20 cellular contexts compared by ENCODE assay signal in genomic region chr3:129433565-129433964, GRCh38. TPM values are rescaled to one million over a fixed set of nuclear protein-coding genes. Genes with fewer than 3 reads are reported as not detected.
A peak's percentile ranks its signal among the peaks of the same experiment; 100 is the strongest.
DNase-seq lines count a peak whose midpoint lies in the region; ATAC-seq and TF ChIP-seq lines count a peak whose summit lies in the region.
"Had no signal": no experiment of that assay in that cellular context is flagged by ENCODE, and none has a peak within 500 bp of the region (broad histone marks: within the 10 kb centered on the region; RNA-seq: fewer than 3 reads in every experiment).

No MANE protein-coding gene starts in this region.

- CTCF ChIA-PET in activated naive CD4-positive, alpha-beta T cell treated with anti-CD3 and anti-CD28 coated beads for 36 hours (lab: Charles Lee), result interaction anchor here (1.7 kb wide), 1 partner anchor 34 kb away, joined by 4 read pairs; no protein-coding TSS in a partner anchor
- CTCF ChIA-PET in activated B cell treated with CpG ODN at 0.5 μM for 24 hours (lab: Charles Lee), result interaction anchor here (2.3 kb wide), 1 partner anchor 50 kb away, joined by 9 read pairs; no protein-coding TSS in a partner anchor
- CTCF ChIA-PET in HEK293T (lab: Yijun Ruan, JAX), result no interaction called here

- H3K9me3 Mint-ChIP-seq in activated naive CD4-positive, alpha-beta T cell treated with anti-CD3 and anti-CD28 coated beads, Interleukin-2, amount 50 U/mL, for 24 hours, result no peaks in the 10 kb centered on the region
- no peaks in the 10 kb centered on the region for H3K9me3 Mint-ChIP-seq in activated naive CD4-positive, alpha-beta T cell treated with anti-CD3 and anti-CD28 coated beads for 36 hours
- H3K9me3 Mint-ChIP-seq in activated B cell treated with CpG ODN at 0.5 μM for 24 hours (no peaks in the 10 kb centered on the region), memory B cell (no peaks in the 10 kb centered on the region)
- H3K9me3 Mint-ChIP-seq: CD4-positive, alpha-beta T cell had no signal

- H3K27ac Mint-ChIP-seq in activated naive CD4-positive, alpha-beta T cell treated with anti-CD3 and anti-CD28 coated beads, Interleukin-2, amount 50 U/mL, for 24 hours, result peak overlapping the region; percentile 59
- no peak overlapping the region for H3K27ac Mint-ChIP-seq in activated naive CD4-positive, alpha-beta T cell treated with anti-CD3 and anti-CD28 coated beads for 36 hours
- H3K27ac Mint-ChIP-seq in activated B cell treated with CpG ODN at 0.5 μM for 24 hours (peak overlapping the region; percentile 84), memory B cell (peak overlapping the region; percentile 63)
- H3K27ac Mint-ChIP-seq: CD4-positive, alpha-beta T cell had no signal

- DNase-seq in activated naive CD4-positive, alpha-beta T cell treated with anti-CD3 and anti-CD28 coated beads for 36 hours, result no peak
- no peak for DNase-seq in activated B cell treated with CpG ODN at 0.5 μM for 24 hours
- DNase-seq in memory B cell (ENCODE audit: low spot score in 2 of 2), result no peak
- no peak for DNase-seq in HEK293T (ENCODE audit: extremely low spot score)
- DNase-seq in NCI-H2227 (lab: John Stamatoyannopoulos, UW; ENCODE audit: unreplicated experiment), result no peak
- DNase-seq: Caco-2; CD4-positive, alpha-beta T cell; DMS153; GOT3; KBM-7; NCI-H1417; NCI-H187 treated with DMSO at 0.1 percent for 48 hours; NCI-H345; NCI-H524 treated with DMSO at 0.1 percent for 48 hours; PC-3 had no signal

- POLR2A ChIA-PET in activated B cell treated with CpG ODN at 0.5 μM for 24 hours (lab: Charles Lee) (no interaction called here), HEK293T (lab: Yijun Ruan, JAX) (no interaction called here)

- TF ChIP-seq CTCF in activated B cell treated with CpG ODN at 0.5 μM for 24 hours (IDR thresholded peaks at IDR 0.05), result no peak

- H3K4me1 Mint-ChIP-seq in activated naive CD4-positive, alpha-beta T cell treated with anti-CD3 and anti-CD28 coated beads, Interleukin-2, amount 50 U/mL, for 24 hours, result peaks cover 60% of the 10 kb centered on the region
- peaks cover 59% of the 10 kb centered on the region for H3K4me1 Mint-ChIP-seq in activated naive CD4-positive, alpha-beta T cell treated with anti-CD3 and anti-CD28 coated beads for 36 hours (ENCODE audit: low read depth)
- H3K4me1 Mint-ChIP-seq in activated B cell treated with CpG ODN at 0.5 μM for 24 hours, result peaks cover 73% of the 10 kb centered on the region
- H3K4me1 Mint-ChIP-seq in memory B cell, result peaks cover 47% of the 10 kb centered on the region

- H3K36me3 Mint-ChIP-seq in activated naive CD4-positive, alpha-beta T cell treated with anti-CD3 and anti-CD28 coated beads, Interleukin-2, amount 50 U/mL, for 24 hours, result peaks cover 12% of the 10 kb centered on the region
- H3K36me3 Mint-ChIP-seq in activated naive CD4-positive, alpha-beta T cell treated with anti-CD3 and anti-CD28 coated beads for 36 hours (ENCODE audit: low read depth), result peaks cover 49% of the 10 kb centered on the region
- peaks cover 81% of the 10 kb centered on the region for H3K36me3 Mint-ChIP-seq in activated B cell treated with CpG ODN at 0.5 μM for 24 hours (ENCODE audit: low read depth)
- peaks cover 44% of the 10 kb centered on the region for H3K36me3 Mint-ChIP-seq in memory B cell

- no peak overlapping the region for H3K4me3 Mint-ChIP-seq in activated naive CD4-positive, alpha-beta T cell treated with anti-CD3 and anti-CD28 coated beads, Interleukin-2, amount 50 U/mL, for 24 hours
- H3K4me3 Mint-ChIP-seq in activated naive CD4-positive, alpha-beta T cell treated with anti-CD3 and anti-CD28 coated beads for 36 hours, result no peak overlapping the region
- peak overlapping the region; percentile 78 for H3K4me3 Mint-ChIP-seq in activated B cell treated with CpG ODN at 0.5 μM for 24 hours
- peak overlapping the region; percentile 67 for H3K4me3 Mint-ChIP-seq in memory B cell
- H3K4me3 Mint-ChIP-seq: CD4-positive, alpha-beta T cell had no signal

- intact Hi-C loops in activated naive CD4-positive, alpha-beta T cell treated with anti-CD3 and anti-CD28 coated beads for 36 hours (cut with micrococcal nuclease), result no loop called here
- intact Hi-C loops in activated B cell treated with CpG ODN at 0.5 μM for 24 hours (cut with micrococcal nuclease), result no loop called here

- H3K27me3 Mint-ChIP-seq in activated naive CD4-positive, alpha-beta T cell treated with anti-CD3 and anti-CD28 coated beads, Interleukin-2, amount 50 U/mL, for 24 hours, result no peaks in the 10 kb centered on the region
- H3K27me3 Mint-ChIP-seq in activated naive CD4-positive, alpha-beta T cell treated with anti-CD3 and anti-CD28 coated beads for 36 hours (ENCODE audit: low read depth), result no peaks in the 10 kb centered on the region
- H3K27me3 Mint-ChIP-seq in activated B cell treated with CpG ODN at 0.5 μM for 24 hours (no peaks in the 10 kb centered on the region), memory B cell (no peaks in the 10 kb centered on the region)
- H3K27me3 Mint-ChIP-seq: CD4-positive, alpha-beta T cell had no signal

- ATAC-seq in activated B cell treated with CpG ODN at 0.5 μM for 24 hours (ENCODE audit: low read depth), result no peak
- ATAC-seq in memory B cell (ENCODE audit: low read depth), result no peak
- no peak for ATAC-seq in GM21825 (IDR thresholded peaks at IDR 0.05; ENCODE audit: unreplicated experiment)
- ATAC-seq: HCT116, PC-3 had no signal

TF ChIP-seq in HEK293T, 16 proteins besides CTCF, POLR2A, EP300 and RAD21:
- TF ChIP-seq ELF4 (IDR thresholded peaks at IDR 0.05) (no peak), CTBP1 (IDR thresholded peaks at IDR 0.05; ENCODE audit: borderline replicate concordance) (no peak), ZNF384 (IDR thresholded peaks at IDR 0.05) (no peak), NFRKB (IDR thresholded peaks at IDR 0.05) (no peak), TARDBP (IDR thresholded peaks at IDR 0.05) (no peak), HDGF (IDR thresholded peaks at IDR 0.05; ENCODE audit: borderline replicate concordance) (no peak), FOXM1 (IDR thresholded peaks at IDR 0.05; ENCODE audit: borderline replicate concordance) (no peak), FOXK2 (IDR thresholded peaks at IDR 0.05) (no peak), SUZ12 (IDR thresholded peaks at IDR 0.05) (no peak), BHLHE40 (IDR thresholded peaks at IDR 0.05; ENCODE audit: borderline replicate concordance) (no peak), ARNT (IDR thresholded peaks at IDR 0.05) (no peak), SP1 (IDR thresholded peaks at IDR 0.05) (no peak), L3MBTL2 (conservative IDR thresholded peaks at IDR 0.05) (no peak)
- TF ChIP-seq, protein P1, sequence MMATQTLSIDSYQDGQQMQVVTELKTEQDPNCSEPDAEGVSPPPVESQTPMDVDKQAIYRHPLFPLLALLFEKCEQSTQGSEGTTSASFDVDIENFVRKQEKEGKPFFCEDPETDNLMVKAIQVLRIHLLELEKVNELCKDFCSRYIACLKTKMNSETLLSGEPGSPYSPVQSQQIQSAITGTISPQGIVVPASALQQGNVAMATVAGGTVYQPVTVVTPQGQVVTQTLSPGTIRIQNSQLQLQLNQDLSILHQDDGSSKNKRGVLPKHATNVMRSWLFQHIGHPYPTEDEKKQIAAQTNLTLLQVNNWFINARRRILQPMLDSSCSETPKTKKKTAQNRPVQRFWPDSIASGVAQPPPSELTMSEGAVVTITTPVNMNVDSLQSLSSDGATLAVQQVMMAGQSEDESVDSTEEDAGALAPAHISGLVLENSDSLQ (IDR thresholded peaks at IDR 0.05), result no peak

RNA-seq across cellular contexts. Expression of gene EFCAB12, which starts 5.1 kb away (rescaled TPM):
- total RNA-seq in activated naive CD4-positive, alpha-beta T cell treated with anti-CD3 and anti-CD28 coated beads for 36 hours, result under 1 TPM; 0.37 to 0.81 TPM
- total RNA-seq in activated B cell treated with CpG ODN at 0.5 μM for 24 hours, result 1.8 and 2.1 TPM in 2 replicates
- total RNA-seq: M059J, SJSA1 had no signal

RNA-seq across cellular contexts. Expression of gene MBD4, which starts 6.2 kb away (rescaled TPM):
- 10 to 100 TPM; 50.9 to 51.0 TPM for total RNA-seq in activated naive CD4-positive, alpha-beta T cell treated with anti-CD3 and anti-CD28 coated beads for 36 hours
- 86.3 and 98.7 TPM in 2 replicates for total RNA-seq in activated B cell treated with CpG ODN at 0.5 μM for 24 hours

RNA-seq across cellular contexts. Expression of gene IFT122, which starts 6.5 kb away (rescaled TPM):
- total RNA-seq in activated naive CD4-positive, alpha-beta T cell treated with anti-CD3 and anti-CD28 coated beads for 36 hours, result 10 to 100 TPM; 27.8 to 32.4 TPM
- total RNA-seq in activated B cell treated with CpG ODN at 0.5 μM for 24 hours, result 18.7 and 19.2 TPM in 2 replicates

Comparison
In these comparisons a context has a peak if more than half of its experiments do, and no peak if none do; other contexts are left out.
1. H3K4me3 Mint-ChIP-seq: peak in activated B cell treated with CpG ODN at 0.5 μM for 24 hours (single experiment) and memory B cell (single experiment); none in activated naive CD4-positive, alpha-beta T cell treated with anti-CD3 and anti-CD28 coated beads, Interleukin-2, amount 50 U/mL, for 24 hours (single experiment) and activated naive CD4-positive, alpha-beta T cell treated with anti-CD3 and anti-CD28 coated beads for 36 hours (single experiment).